In genomic region chr12:52795332-52795674, GRCh38 we compare ENCODE assay signal across 16 cellular contexts. TPM values are rescaled to one million over a fixed set of nuclear protein-coding genes. Genes with fewer than 3 reads are reported as not detected.
A peak's percentile ranks its signal among the peaks of the same experiment; 100 is the strongest.
DNase-seq lines count a peak whose midpoint lies in the region; ATAC-seq and TF ChIP-seq lines count a peak whose summit lies in the region.
"Not testable (repeated sequence)": the region's sequence is repeated elsewhere in the genome, so short reads cannot be mapped to it uniquely, and the experiment has no call there.
"Had no signal": no experiment of that assay in that cellular context is flagged by ENCODE, and none has a peak within 500 bp of the region (broad histone marks: within the 10 kb centered on the region; RNA-seq: fewer than 3 reads in every experiment).

No MANE protein-coding gene starts in this region.

- H3K4me2 ChIP-seq in PC-3 (ENCODE audit: low read length), result not testable (repeated sequence)
- peak overlapping the region; percentile 20; the same call in 1 of the 2 replicates for H3K4me2 ChIP-seq in PC-9

- DNase-seq in PC-3; PC-9; activated naive CD8-positive, alpha-beta T cell treated with anti-CD3 and anti-CD28 coated beads, Interleukin-2, amount 10 ng/mL, durations not matched to agents 7 days and 5 days: not testable (repeated sequence)
- peak; percentile 3 for DNase-seq in activated effector memory CD4-positive, alpha-beta T cell treated with anti-CD3 and anti-CD28 coated beads, Interleukin-2, amount 50 U/mL, for 16 hours
- peak; percentile 77 for DNase-seq in posterior vena cava (ENCODE audit: low spot score)

- not testable (repeated sequence) for ATAC-seq in PC-3; activated naive CD8-positive, alpha-beta T cell treated with anti-CD3 and anti-CD28 coated beads, Interleukin-2, amount 10 ng/mL, durations not matched to agents 7 days and 5 days (ENCODE audit: low read depth)

- not testable (repeated sequence) for H3K9me3 ChIP-seq in PC-3 (ENCODE audit: low read length); PC-9 (ENCODE audit: insufficient read depth, low read depth)

- POLR2A ChIA-PET in PC-3 (lab: Charles Lee; ENCODE audit: unreplicated experiment); PC-9 (lab: Charles Lee; ENCODE audit: unreplicated experiment); activated naive CD8-positive, alpha-beta T cell treated with anti-CD3 and anti-CD28 coated beads, Interleukin-2, amount 10 ng/mL, durations not matched to agents 7 days and 5 days (lab: Charles Lee): not testable (repeated sequence)

- not testable (repeated sequence) for H3K79me2 ChIP-seq in PC-3 (ENCODE audit: low read length); PC-9 (ENCODE audit: low read depth)

- H2AFZ ChIP-seq in PC-3 (ENCODE audit: low read length); PC-9: not testable (repeated sequence)

- not testable (repeated sequence) for H3K4me3 Mint-ChIP-seq in activated naive CD8-positive, alpha-beta T cell treated with anti-CD3 and anti-CD28 coated beads, Interleukin-2, amount 10 ng/mL, durations not matched to agents 7 days and 5 days

- peak overlapping the region; percentile 96 for H3K27ac ChIP-seq in PC-3 (ENCODE audit: low read length)
- not testable (repeated sequence) for H3K27ac ChIP-seq in PC-9

- not testable (repeated sequence) for H3K27me3 Mint-ChIP-seq in activated naive CD8-positive, alpha-beta T cell treated with anti-CD3 and anti-CD28 coated beads, Interleukin-2, amount 10 ng/mL, durations not matched to agents 7 days and 5 days

- not testable (repeated sequence) for H3K36me3 Mint-ChIP-seq in activated naive CD8-positive, alpha-beta T cell treated with anti-CD3 and anti-CD28 coated beads, Interleukin-2, amount 10 ng/mL, durations not matched to agents 7 days and 5 days

- not testable (repeated sequence) for BruUV-seq in PC-3 (replicated peaks; lab: Mats Ljungman, UMichigan); PC-9 (replicated peaks; lab: Mats Ljungman, UMichigan)

- peaks cover 13% of the 10 kb centered on the region for H3K4me1 Mint-ChIP-seq in activated naive CD8-positive, alpha-beta T cell treated with anti-CD3 and anti-CD28 coated beads, Interleukin-2, amount 10 ng/mL, durations not matched to agents 7 days and 5 days

- H3K9ac ChIP-seq in PC-3 (ENCODE audit: low read length), result peak overlapping the region; percentile 71

- intact Hi-C loops in PC-3 (cut with micrococcal nuclease); PC-9 (cut with micrococcal nuclease; ENCODE audit: unreplicated experiment); posterior vena cava (cut with DNase I): not testable (repeated sequence)

- H3K9me3 Mint-ChIP-seq in activated naive CD8-positive, alpha-beta T cell treated with anti-CD3 and anti-CD28 coated beads, Interleukin-2, amount 10 ng/mL, durations not matched to agents 7 days and 5 days, result not testable (repeated sequence)

- not testable (repeated sequence) for H3K36me3 ChIP-seq in PC-3 (ENCODE audit: low read depth, low read length); PC-9 (ENCODE audit: low read depth)

- H3K9me2 ChIP-seq in PC-3 (replicated peaks; ENCODE audit: low read length); PC-9 (ENCODE audit: insufficient read depth): not testable (repeated sequence)

- H3K4me3 ChIP-seq in PC-3 (ENCODE audit: low read length); PC-9: not testable (repeated sequence)

- H3F3A ChIP-seq in PC-3 (ENCODE audit: low read length, unreplicated experiment), result not testable (repeated sequence)
- peaks cover 33% of the 10 kb centered on the region for H3F3A ChIP-seq in PC-9 (ENCODE audit: insufficient read depth, low read depth)

- not testable (repeated sequence) for H3K27me3 ChIP-seq in PC-3 (ENCODE audit: low read length); PC-9 (ENCODE audit: insufficient read depth, low read depth)

- not testable (repeated sequence) for TF ChIP-seq CTCF in PC-3 (conservative IDR thresholded peaks at IDR 0.05; ENCODE audit: low read depth, low read length); PC-9 (conservative IDR thresholded peaks at IDR 0.05)

- CTCF ChIA-PET in PC-3 (lab: Charles Lee); PC-9 (lab: Charles Lee): not testable (repeated sequence)

- peaks cover 53% of the 10 kb centered on the region for H3K4me1 ChIP-seq in PC-3 (ENCODE audit: insufficient read depth, low read length)
- H3K4me1 ChIP-seq in PC-9 (replicated peaks; ENCODE audit: insufficient read depth), result peaks cover 54% of the 10 kb centered on the region

- H4K20me1 ChIP-seq in PC-3 (ENCODE audit: low read length); PC-9 (ENCODE audit: insufficient read depth): not testable (repeated sequence)

- peak overlapping the region; percentile 15 for H3K27ac Mint-ChIP-seq in activated naive CD8-positive, alpha-beta T cell treated with anti-CD3 and anti-CD28 coated beads, Interleukin-2, amount 10 ng/mL, durations not matched to agents 7 days and 5 days

RNA-seq across cellular contexts. Expression of gene KRT3, which starts 0.6 kb away (rescaled TPM):
- total RNA-seq in PC-3 (2014; rRNA removed) (0.17 and 0.33 TPM in 2 replicates), PC-9 (2021) (0.24 and 0.73 TPM in 2 replicates), posterior vena cava (not detected)
- not detected for total RNA-seq in activated naive CD8-positive, alpha-beta T cell treated with anti-CD3 and anti-CD28 coated beads, Interleukin-2, amount 10 ng/mL, durations not matched to agents 7 days and 5 days
- total RNA-seq: A172; A673; B cell; Caco-2; Calu3; CD4-positive, alpha-beta memory T cell; CD4-positive, alpha-beta T cell; CD4-positive, CD25-positive, alpha-beta regulatory T cell; CD8-positive, alpha-beta memory T cell; CD8-positive, alpha-beta T cell; Daoy had no signal

RNA-seq across cellular contexts. Expression of gene KRT76, which starts 18.2 kb away (rescaled TPM):
- total RNA-seq in PC-3 (2014; rRNA removed), result not detected in 2 replicates
- total RNA-seq in PC-9 (2021), result not detected in 2 replicates
- total RNA-seq in activated naive CD8-positive, alpha-beta T cell treated with anti-CD3 and anti-CD28 coated beads, Interleukin-2, amount 10 ng/mL, durations not matched to agents 7 days and 5 days, result not detected
- total RNA-seq in posterior vena cava, result not detected
- total RNA-seq: A172; A673; B cell; Caco-2; Calu3; CD4-positive, alpha-beta memory T cell; CD4-positive, alpha-beta T cell; CD4-positive, CD25-positive, alpha-beta regulatory T cell; CD8-positive, alpha-beta memory T cell; CD8-positive, alpha-beta T cell; Daoy had no signal

RNA-seq across cellular contexts. Expression of gene KRT4, which starts 18.6 kb away (rescaled TPM):
- total RNA-seq in PC-3 (2014; rRNA removed) (20.7 and 23.0 TPM in 2 replicates), PC-9 (2021) (3.0 and 5.3 TPM in 2 replicates), posterior vena cava (not detected)
- total RNA-seq in activated naive CD8-positive, alpha-beta T cell treated with anti-CD3 and anti-CD28 coated beads, Interleukin-2, amount 10 ng/mL, durations not matched to agents 7 days and 5 days, result not detected
- total RNA-seq: A172; A673; B cell; Calu3; CD4-positive, alpha-beta memory T cell; CD4-positive, alpha-beta T cell; CD4-positive, CD25-positive, alpha-beta regulatory T cell; CD8-positive, alpha-beta memory T cell; CD8-positive, alpha-beta T cell; Daoy had no signal

RNA-seq across cellular contexts. Expression of gene KRT79, which starts 38.8 kb away (rescaled TPM):
- total RNA-seq in PC-3 (2014; rRNA removed) (0.46 TPM in 1 of 2 replicates, not detected in the other), PC-9 (2021) (0.28 TPM in 1 of 2 replicates, not detected in the other), posterior vena cava (not detected)
- total RNA-seq in activated naive CD8-positive, alpha-beta T cell treated with anti-CD3 and anti-CD28 coated beads, Interleukin-2, amount 10 ng/mL, durations not matched to agents 7 days and 5 days, result not detected
- total RNA-seq: A673; B cell; Caco-2; Calu3; CD4-positive, alpha-beta memory T cell; CD4-positive, alpha-beta T cell; CD4-positive, CD25-positive, alpha-beta regulatory T cell; CD8-positive, alpha-beta memory T cell; CD8-positive, alpha-beta T cell had no signal

RNA-seq across cellular contexts. Expression of gene KRT78, which starts 53.5 kb away (rescaled TPM):
- 0.12 and 0.15 TPM in 2 replicates for total RNA-seq in PC-3 (2014; rRNA removed)
- 1.5 and 1.7 TPM in 2 replicates for total RNA-seq in PC-9 (2021)
- not detected for total RNA-seq in activated naive CD8-positive, alpha-beta T cell treated with anti-CD3 and anti-CD28 coated beads, Interleukin-2, amount 10 ng/mL, durations not matched to agents 7 days and 5 days
- not detected for total RNA-seq in posterior vena cava
- total RNA-seq: A172; A673; B cell; Caco-2; CD4-positive, alpha-beta memory T cell; CD4-positive, alpha-beta T cell; CD4-positive, CD25-positive, alpha-beta regulatory T cell; CD8-positive, alpha-beta memory T cell; CD8-positive, alpha-beta T cell; Daoy had no signal
